ENCODE assay signal across 1 cellular context in genomic region chr2:86193901-86194567, GRCh38.
TF ChIP-seq lines count a peak whose summit lies in the region.

No MANE protein-coding gene starts in this region.

TF ChIP-seq in SK-N-SH, 30 proteins besides CTCF, POLR2A, EP300 and RAD21 (continued from another document):
- TF ChIP-seq TEAD4 (IDR thresholded peaks at IDR 0.05; ENCODE audit: borderline replicate concordance, insufficient read depth), result no peak
- TF ChIP-seq TAF1 (IDR thresholded peaks at IDR 0.05; ENCODE audit: borderline replicate concordance, low read depth, low read length), result no peak
- no peak for TF ChIP-seq RXRA (IDR thresholded peaks at IDR 0.05; ENCODE audit: borderline replicate concordance, low read depth)
- no peak for TF ChIP-seq EZH2phosphoT487 (IDR thresholded peaks at IDR 0.05; ENCODE audit: borderline replicate concordance, low read depth)
- no peak for TF ChIP-seq ELF1 (IDR thresholded peaks at IDR 0.05)
- no peak for TF ChIP-seq RCOR1 (IDR thresholded peaks at IDR 0.05; ENCODE audit: low read length)
- no peak for TF ChIP-seq RFX5 (IDR thresholded peaks at IDR 0.05; ENCODE audit: low read length)
- TF ChIP-seq PBX3 (IDR thresholded peaks at IDR 0.05), result no peak
- TF ChIP-seq REST (IDR thresholded peaks at IDR 0.05; ENCODE audit: low read depth, low read length), result no peak
- TF ChIP-seq SMC3 (IDR thresholded peaks at IDR 0.05; ENCODE audit: low read depth, low read length), result no peak
- no peak for TF ChIP-seq MEF2A (IDR thresholded peaks at IDR 0.05; ENCODE audit: borderline replicate concordance, low read depth)
